8 cellular contexts compared by ENCODE assay signal in the genomic region with DNA sequence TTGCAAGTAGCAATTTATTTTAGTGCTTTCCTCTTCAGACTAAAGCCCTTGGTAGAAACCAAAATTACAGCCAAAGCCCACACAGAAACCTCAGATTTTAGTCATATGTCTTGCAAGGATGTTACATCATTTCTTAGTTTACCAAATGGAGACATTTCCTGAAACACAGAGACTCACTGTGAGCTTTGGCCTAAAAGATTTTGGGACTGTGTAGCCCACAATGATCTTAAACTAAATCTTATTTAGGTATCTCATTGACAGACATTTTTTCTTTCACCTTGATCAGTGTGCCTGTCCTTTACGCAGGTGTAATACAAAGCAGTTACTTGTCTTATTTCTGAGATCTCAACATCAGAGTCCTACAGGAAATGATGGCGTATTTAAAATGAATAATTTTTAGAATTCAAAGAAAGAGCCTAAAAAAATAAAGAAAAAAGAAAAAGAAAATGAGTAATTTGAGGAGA. TPM values are rescaled to one million over a fixed set of nuclear protein-coding genes. Genes with fewer than 3 reads are reported as not detected.
DNase-seq lines count a peak whose midpoint lies in the region; ATAC-seq, FAIRE-seq and TF ChIP-seq lines count a peak whose summit lies in the region.

No MANE protein-coding gene starts in this region.

- H3K4me1 ChIP-seq in left lung = peaks cover 16 to 73% of the 10 kb centered on the region in 2 donors
- H3K4me1 ChIP-seq in SJCRH30 = no peaks in the 10 kb centered on the region

- TF ChIP-seq CTCF in left lung (IDR thresholded peaks at IDR 0.05) = no peak

- no peak for TF ChIP-seq POLR2A in GM12891 (IDR thresholded peaks at IDR 0.05; ENCODE audit: low read depth, low read length)

- no peak for FAIRE-seq in GM12891 (lab: Jason Lieb, UNC)

- intact Hi-C loops in left lung (cut with DNase I) = no loop called here

- H3K27ac ChIP-seq in left lung (peak overlapping the region; percentile 51 to 73), SJCRH30 (no peak overlapping the region)

- H3K9me3 ChIP-seq in left lung (no peaks in the 10 kb centered on the region), SJCRH30 (replicated peaks) (no peaks in the 10 kb centered on the region)

- peak; percentile 40 for ATAC-seq in HG02884 (IDR thresholded peaks at IDR 0.05; ENCODE audit: unreplicated experiment)
- no peak for ATAC-seq in left lung

- H3K36me3 ChIP-seq in left lung (no peaks in the 10 kb centered on the region), SJCRH30 (no peaks in the 10 kb centered on the region)

- DNase-seq in GM04504 (ENCODE audit: low read depth) (peak; percentile 45), SKM-1 treated with dmso at 0.1 percent for 144 hours (lab: John Stamatoyannopoulos, UW; ENCODE audit: unreplicated experiment) (peak; percentile 46), left lung (no peak), SJCRH30 (no peak), NCI-H2107 (lab: John Stamatoyannopoulos, UW) (no peak), GM12891 (ENCODE audit: insufficient read length, low spot score) (no peak)
- no peak for DNase-seq in stimulated activated naive CD4-positive, alpha-beta T cell treated with Interleukin-2 at 50 U/mL for 16 hours (lab: John Stamatoyannopoulos, UW)

- H3K27me3 ChIP-seq in left lung = no peaks in the 10 kb centered on the region
- H3K27me3 ChIP-seq in SJCRH30 = no peaks in the 10 kb centered on the region

- H3K4me3 ChIP-seq in left lung = no peak overlapping the region
- no peak overlapping the region for H3K4me3 ChIP-seq in SJCRH30

TF ChIP-seq in GM12891, 5 proteins besides CTCF, POLR2A, EP300 and RAD21:
- TF ChIP-seq POLR2AphosphoS5 (IDR thresholded peaks at IDR 0.05; ENCODE audit: low read depth, low read length) (no peak), TAF1 (IDR thresholded peaks at IDR 0.05; ENCODE audit: low read depth, low read length) (no peak), SPI1 (IDR thresholded peaks at IDR 0.05; ENCODE audit: low read depth, low read length) (no peak), POU2F2 (IDR thresholded peaks at IDR 0.05; ENCODE audit: low read depth, low read length) (no peak), PAX5 (IDR thresholded peaks at IDR 0.05; ENCODE audit: insufficient read depth, low read length, severe bottlenecking) (no peak)
TF ChIP-seq in GM12891: peak in this region for 0.

RNA-seq across cellular contexts. Expression of a gene that starts 27.8 kb away (rescaled TPM):
- total RNA-seq in left lung = 10 to 100 TPM; 11.3 to 11.6 TPM
- 9.8 and 11.4 TPM in 2 replicates for total RNA-seq in SJCRH30 (2014; rRNA removed; shearing (Covaris generic))
- 2.7 TPM for polyA plus RNA-seq in GM12891 (2012; ENCODE audit: low read depth, missing spikeins)

Comparison
In these comparisons a context has a peak if more than half of its experiments do, and no peak if none do; other contexts are left out.
1. DNase-seq: peak in GM04504 (single experiment) and SKM-1 treated with dmso at 0.1 percent for 144 hours (single experiment); none in left lung (0 of 2), SJCRH30 (0 of 2), stimulated activated naive CD4-positive, alpha-beta T cell treated with Interleukin-2 at 50 U/mL for 16 hours (single experiment), NCI-H2107 (single experiment) and GM12891 (single experiment).